ENCODE assay signal across 8 cellular contexts in genomic region chr3:19946291-19946831, GRCh38. TPM values are rescaled to one million over a fixed set of nuclear protein-coding genes. Genes with fewer than 3 reads are reported as not detected.
DNase-seq lines count a peak whose midpoint lies in the region; ATAC-seq, FAIRE-seq and TF ChIP-seq lines count a peak whose summit lies in the region.

No MANE protein-coding gene starts in this region.

- H3K27me3 ChIP-seq in neural cell (ENCODE audit: insufficient read depth, low read depth, low read length), result no peaks in the 10 kb centered on the region

- no peak for TF ChIP-seq CTCF in RWPE1 (conservative IDR thresholded peaks at IDR 0.05; ENCODE audit: low read depth)
- TF ChIP-seq CTCF in neural cell (IDR thresholded peaks at IDR 0.05; ENCODE audit: poor library complexity, severe bottlenecking), result no peak
- TF ChIP-seq CTCF in GM10266 (IDR thresholded peaks at IDR 0.05; ENCODE audit: control insufficient read depth, insufficient read depth, low read depth, missing control alignments), result no peak
- TF ChIP-seq CTCF in D721Med (IDR thresholded peaks at IDR 0.05; ENCODE audit: insufficient read depth, missing control alignments), result no peak

- H3K79me2 ChIP-seq in neural cell (replicated peaks; ENCODE audit: insufficient read depth, low read length), result peaks cover 40% of the 10 kb centered on the region

- no peak for TF ChIP-seq RAD21 in neural cell (conservative IDR thresholded peaks at IDR 0.05)

- no peaks in the 10 kb centered on the region for H3K9me3 ChIP-seq in neural cell (ENCODE audit: low read length)

- peak overlapping the region; percentile 53 for H3K4me2 ChIP-seq in neural cell (ENCODE audit: low read length)

- H4K20me1 ChIP-seq in neural cell (ENCODE audit: insufficient read depth), result no peaks in the 10 kb centered on the region

- H3K27ac ChIP-seq in RWPE1 (peak overlapping the region; percentile 99), epithelial cell of prostate (peak overlapping the region; percentile 98), neural cell (ENCODE audit: low read length) (peak overlapping the region; percentile 97)

- H2AFZ ChIP-seq in neural cell (ENCODE audit: low read depth, low read length), result peak overlapping the region; percentile 100

- no peaks in the 10 kb centered on the region for H3K36me3 ChIP-seq in neural cell (ENCODE audit: insufficient read depth, low read length)

- CTCF ChIA-PET in RWPE1 (lab: Yijun Ruan, JAX), result no interaction called here

- FAIRE-seq in D721Med (lab: Jason Lieb, UNC), result no peak

- H3K4me3 ChIP-seq in neural cell (ENCODE audit: low read length), result peak overlapping the region; percentile 95

- no peak for TF ChIP-seq EP300 in neural cell (conservative IDR thresholded peaks at IDR 0.05; ENCODE audit: poor library complexity, severe bottlenecking)

- POLR2A ChIA-PET in RWPE1 (lab: Yijun Ruan, JAX; ENCODE audit: low non-redundant PET), result no interaction called here

- no peaks in the 10 kb centered on the region for H3K9me2 ChIP-seq in neural cell (ENCODE audit: insufficient read depth, low read length)

- H3K9ac ChIP-seq in neural cell (ENCODE audit: low read length), result peak overlapping the region; percentile 96

- H3F3A ChIP-seq in neural cell (ENCODE audit: insufficient read depth, low read length, poor library complexity, severe bottlenecking), result no peaks in the 10 kb centered on the region

- ATAC-seq in HG02885 (IDR thresholded peaks at IDR 0.05; ENCODE audit: poor library complexity, unreplicated experiment), result peak; percentile 9

- DNase-seq in NCI-H82 (lab: John Stamatoyannopoulos, UW), result peak; percentile 66
- DNase-seq in NCI-H82 treated with DMSO at 0.1 percent for 48 hours (lab: John Stamatoyannopoulos, UW; ENCODE audit: unreplicated experiment), result no peak
- DNase-seq in RWPE1 (ENCODE audit: low spot score), result no peak
- no peak for DNase-seq in epithelial cell of prostate (ENCODE audit: low read depth, low spot score)
- no peak for DNase-seq in GM10266 (ENCODE audit: extremely low spot score)
- DNase-seq in D721Med (ENCODE audit: insufficient read length, low spot score), result no peak

TF ChIP-seq in neural cell, 6 proteins besides CTCF, POLR2A, EP300 and RAD21:
- TF ChIP-seq POLR2AphosphoS5 (IDR thresholded peaks at IDR 0.05) (no peak), TAF1 (IDR thresholded peaks at IDR 0.05; ENCODE audit: low read depth) (no peak), SMC3 (conservative IDR thresholded peaks at IDR 0.05; ENCODE audit: poor library complexity) (no peak), REST (IDR thresholded peaks at IDR 0.05; ENCODE audit: borderline replicate concordance) (no peak), MXI1 (conservative IDR thresholded peaks at IDR 0.05; ENCODE audit: poor library complexity, severe bottlenecking) (no peak), EZH2 (IDR thresholded peaks at IDR 0.05; ENCODE audit: borderline replicate concordance, insufficient read depth, low read length, poor library complexity, severe bottlenecking) (no peak)

RNA-seq across cellular contexts. Expression of gene RAB5A, which starts 0.5 kb away (rescaled TPM):
- 47.2 and 54.0 TPM in 2 replicates for polyA plus RNA-seq in neural cell
- 100 and 111 TPM in 2 replicates for polyA minus RNA-seq in neural cell

RNA-seq across cellular contexts. Expression of gene EFHB, which starts 12.3 kb away (rescaled TPM):
- 1.0 and 4.3 TPM in 2 replicates for polyA plus RNA-seq in neural cell
- polyA minus RNA-seq in neural cell, result 1.7 and 1.9 TPM in 2 replicates
